ENCODE assay signal across 1 cellular context in the genomic region with DNA sequence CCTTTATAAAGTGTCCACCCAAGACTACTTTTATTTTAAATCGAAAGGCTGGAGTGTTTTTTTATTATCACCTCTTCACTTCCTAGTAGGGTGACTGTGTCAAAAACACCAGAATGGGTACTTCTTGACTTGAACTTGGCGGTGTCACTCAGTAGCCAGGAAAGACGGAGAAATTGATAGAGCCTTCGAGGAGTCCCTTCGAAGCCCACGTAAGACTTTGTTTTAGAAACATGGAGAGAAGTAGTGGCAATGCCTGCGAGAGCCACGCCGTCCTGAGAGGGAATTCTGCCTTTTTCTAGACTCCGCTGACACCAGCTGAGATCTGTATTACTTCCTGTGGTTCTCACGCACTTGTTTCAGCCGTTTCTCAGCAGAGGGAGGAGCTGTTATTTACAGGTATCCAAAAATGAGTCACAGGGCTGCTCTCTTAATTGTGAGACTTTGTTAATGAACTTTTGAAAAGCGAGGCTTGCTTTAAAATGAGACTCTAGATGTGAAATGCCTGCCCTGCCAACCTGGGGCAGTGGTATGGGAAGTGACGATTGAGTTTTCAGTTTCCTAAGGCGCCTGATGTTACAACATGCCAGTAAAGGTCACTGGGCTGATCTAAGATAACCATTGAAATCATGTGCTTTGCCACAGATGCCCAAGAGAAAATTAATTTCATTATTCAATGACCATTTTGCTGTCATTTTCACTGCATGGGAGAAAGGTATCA.
TF ChIP-seq lines count a peak whose summit lies in the region.

No MANE protein-coding gene starts in this region.

TF ChIP-seq in H1, 55 proteins besides CTCF, POLR2A, EP300 and RAD21:
- TF ChIP-seq KDM5A (IDR thresholded peaks at IDR 0.05; ENCODE audit: low read length) (no peak), NRF1 (IDR thresholded peaks at IDR 0.05; ENCODE audit: low read depth, low read length) (no peak), TEAD4 (IDR thresholded peaks at IDR 0.05; ENCODE audit: low read depth, low read length) (no peak), EZH2 (IDR thresholded peaks at IDR 0.05; ENCODE audit: low read depth, low read length, severe bottlenecking) (no peak), MAFK (IDR thresholded peaks at IDR 0.05; ENCODE audit: low read depth, low read length) (no peak), CEBPB (IDR thresholded peaks at IDR 0.05; ENCODE audit: low read depth, low read length) (no peak), KDM1A (IDR thresholded peaks at IDR 0.05; ENCODE audit: borderline replicate concordance, low read length) (no peak), RNF2 (IDR thresholded peaks at IDR 0.05; ENCODE audit: borderline replicate concordance, low read depth, low read length, missing control alignments, poor library complexity, severe bottlenecking) (no peak), POLR2AphosphoS5 (IDR thresholded peaks at IDR 0.05; ENCODE audit: low read depth, low read length) (no peak), CREB1 (IDR thresholded peaks at IDR 0.05) (no peak), SIN3A (conservative IDR thresholded peaks at IDR 0.05 in 1 of 2, IDR thresholded peaks at IDR 0.05 in 1 of 2; ENCODE audit: low read depth in 1 of 2, low read length in 2 of 2) (no peak), SIRT6 (IDR thresholded peaks at IDR 0.05; ENCODE audit: low read length) (no peak), CBX8 (IDR thresholded peaks at IDR 0.05; ENCODE audit: borderline replicate concordance, low read depth, low read length) (no peak), TCF12 (IDR thresholded peaks at IDR 0.05; ENCODE audit: low read depth, low read length) (no peak), BCL11A (IDR thresholded peaks at IDR 0.05; ENCODE audit: low read depth in 2 of 2, low read length in 2 of 2) (no peak), SUZ12 (IDR thresholded peaks at IDR 0.05; ENCODE audit: low read length) (no peak), PHF8 (conservative IDR thresholded peaks at IDR 0.05; ENCODE audit: low read depth, low read length) (no peak), CTBP2 (IDR thresholded peaks at IDR 0.05; ENCODE audit: borderline replicate concordance, insufficient read depth, insufficient read length, low read length) (no peak)
